Comparison of ENCODE assay signal across 1 cellular context in the genomic region with DNA sequence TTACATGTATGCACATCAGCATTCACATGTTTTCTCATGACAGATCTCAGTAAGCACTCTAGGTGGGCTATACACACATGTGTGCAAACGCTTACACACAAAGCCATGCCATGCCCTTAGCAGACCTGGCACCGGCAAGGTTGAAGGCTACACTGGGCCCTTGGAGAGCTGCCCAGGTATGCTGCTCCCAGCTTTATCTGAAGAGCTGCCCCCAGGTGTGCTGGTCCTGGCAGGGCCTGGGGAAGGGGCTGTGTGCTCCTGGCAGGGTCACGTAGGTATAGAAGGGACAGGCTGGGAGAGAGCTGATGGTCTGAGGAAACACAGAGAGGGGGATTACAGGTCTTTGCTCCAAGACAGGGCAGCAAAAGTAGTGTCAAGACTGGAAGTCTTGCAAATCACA.
TF ChIP-seq lines count a peak whose summit lies in the region.

No MANE protein-coding gene starts in this region.

TF ChIP-seq in IMR-90, 13 proteins besides CTCF, POLR2A, EP300 and RAD21 (continued from another document):
- TF ChIP-seq, protein P1, sequence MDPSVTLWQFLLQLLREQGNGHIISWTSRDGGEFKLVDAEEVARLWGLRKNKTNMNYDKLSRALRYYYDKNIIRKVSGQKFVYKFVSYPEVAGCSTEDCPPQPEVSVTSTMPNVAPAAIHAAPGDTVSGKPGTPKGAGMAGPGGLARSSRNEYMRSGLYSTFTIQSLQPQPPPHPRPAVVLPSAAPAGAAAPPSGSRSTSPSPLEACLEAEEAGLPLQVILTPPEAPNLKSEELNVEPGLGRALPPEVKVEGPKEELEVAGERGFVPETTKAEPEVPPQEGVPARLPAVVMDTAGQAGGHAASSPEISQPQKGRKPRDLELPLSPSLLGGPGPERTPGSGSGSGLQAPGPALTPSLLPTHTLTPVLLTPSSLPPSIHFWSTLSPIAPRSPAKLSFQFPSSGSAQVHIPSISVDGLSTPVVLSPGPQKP (IDR thresholded peaks at IDR 0.05; ENCODE audit: borderline replicate concordance, low read depth, low read length): no peak
- no peak for TF ChIP-seq MAFK (IDR thresholded peaks at IDR 0.05; ENCODE audit: low read depth, low read length)
- TF ChIP-seq RCOR1 (IDR thresholded peaks at IDR 0.05; ENCODE audit: insufficient replicate concordance, low read length): no peak
- TF ChIP-seq FOS (IDR thresholded peaks at IDR 0.05; ENCODE audit: low read depth, low read length): no peak
- TF ChIP-seq MAZ (IDR thresholded peaks at IDR 0.05; ENCODE audit: borderline replicate concordance, low read depth, low read length): no peak
- TF ChIP-seq, protein P2, sequence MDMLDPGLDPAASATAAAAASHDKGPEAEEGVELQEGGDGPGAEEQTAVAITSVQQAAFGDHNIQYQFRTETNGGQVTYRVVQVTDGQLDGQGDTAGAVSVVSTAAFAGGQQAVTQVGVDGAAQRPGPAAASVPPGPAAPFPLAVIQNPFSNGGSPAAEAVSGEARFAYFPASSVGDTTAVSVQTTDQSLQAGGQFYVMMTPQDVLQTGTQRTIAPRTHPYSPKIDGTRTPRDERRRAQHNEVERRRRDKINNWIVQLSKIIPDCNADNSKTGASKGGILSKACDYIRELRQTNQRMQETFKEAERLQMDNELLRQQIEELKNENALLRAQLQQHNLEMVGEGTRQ (IDR thresholded peaks at IDR 0.05; ENCODE audit: low read depth, low read length): no peak
- TF ChIP-seq MXI1 (IDR thresholded peaks at IDR 0.05; ENCODE audit: borderline replicate concordance, low read depth, low read length): no peak
- TF ChIP-seq CHD1 (IDR thresholded peaks at IDR 0.05; ENCODE audit: low read depth, low read length): no peak
- TF ChIP-seq CEBPB (IDR thresholded peaks at IDR 0.05; ENCODE audit: low read depth, low read length): no peak
- TF ChIP-seq SMC3 (IDR thresholded peaks at IDR 0.05; ENCODE audit: low read depth, low read length): no peak
- no peak for TF ChIP-seq RFX5 (IDR thresholded peaks at IDR 0.05; ENCODE audit: low read depth, low read length)
- no peak for TF ChIP-seq BHLHE40 (IDR thresholded peaks at IDR 0.05; ENCODE audit: low read depth, low read length)
